8 cellular contexts compared by ENCODE assay signal in the genomic region with DNA sequence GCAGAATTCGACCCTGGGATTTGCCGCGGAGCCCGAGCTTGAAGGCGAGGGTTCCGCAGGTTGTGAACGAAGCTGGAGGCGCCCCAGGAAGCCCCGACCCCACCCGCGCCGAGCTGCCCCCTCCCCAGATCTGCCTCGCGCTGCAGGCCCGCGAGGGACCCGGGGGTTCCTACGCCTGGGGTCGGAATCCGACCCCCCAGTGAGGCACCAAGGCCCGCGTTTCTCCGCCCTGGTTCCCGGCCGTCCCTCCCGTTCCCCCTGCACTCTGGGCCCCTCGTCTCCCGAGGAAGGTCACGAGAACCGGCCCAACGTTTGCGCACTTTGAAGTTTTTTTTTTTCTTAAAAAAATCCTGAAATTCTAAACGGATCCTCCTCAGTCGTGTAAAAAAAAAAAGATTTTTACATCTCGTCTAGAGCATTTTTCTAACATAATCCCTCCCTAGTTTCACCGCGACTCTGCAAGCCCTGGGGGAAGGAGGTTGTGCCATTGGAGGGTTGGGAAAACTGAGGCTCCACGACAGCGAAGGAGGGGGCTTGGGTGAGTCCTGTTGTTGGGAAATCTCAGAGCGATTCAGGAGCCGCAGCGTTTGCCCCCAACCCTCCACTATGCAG. TPM values are rescaled to one million over a fixed set of nuclear protein-coding genes. Genes with fewer than 3 reads are reported as not detected.
DNase-seq lines count a peak whose midpoint lies in the region; ATAC-seq and TF ChIP-seq lines count a peak whose summit lies in the region.

No MANE protein-coding gene starts in this region.

- H3K4me3 ChIP-seq in GM12864 (ENCODE audit: low read depth, low read length) (peak overlapping the region; percentile 59), left ventricle myocardium inferior (peak overlapping the region; percentile 76), MM.1S (ENCODE audit: low read length) (no peak overlapping the region)

- peaks cover 54% of the 10 kb centered on the region for H3K27me3 Mint-ChIP-seq in activated CD4-positive, alpha-beta memory T cell treated with anti-CD3 and anti-CD28 coated beads, Interleukin-2, amount 10 ng/mL, durations not matched to agents 7 days and 5 days

- no peaks in the 10 kb centered on the region for H3K9me3 Mint-ChIP-seq in activated CD4-positive, alpha-beta memory T cell treated with anti-CD3 and anti-CD28 coated beads, Interleukin-2, amount 10 ng/mL, durations not matched to agents 7 days and 5 days

- H3K9me2 ChIP-seq in MM.1S (replicated peaks; ENCODE audit: insufficient read depth, low read length) = no peaks in the 10 kb centered on the region

- H3K9ac ChIP-seq in MM.1S (ENCODE audit: low read length) = no peak overlapping the region

- H2AFZ ChIP-seq in MM.1S (ENCODE audit: low read length) = no peak overlapping the region

- H3K79me2 ChIP-seq in MM.1S (ENCODE audit: low read length) = no peaks in the 10 kb centered on the region

- H3F3A ChIP-seq in MM.1S (ENCODE audit: insufficient read depth, low read length) = no peaks in the 10 kb centered on the region

- H4K20me1 ChIP-seq in MM.1S (ENCODE audit: insufficient read depth, low read length) = no peaks in the 10 kb centered on the region

- H3K9me3 ChIP-seq in left ventricle myocardium inferior (replicated peaks) = no peaks in the 10 kb centered on the region
- H3K9me3 ChIP-seq in MM.1S (replicated peaks; ENCODE audit: insufficient read depth, low read length) = no peaks in the 10 kb centered on the region

- H3K4me1 ChIP-seq in left ventricle myocardium inferior (peaks cover 41% of the 10 kb centered on the region), MM.1S (ENCODE audit: low read length) (no peaks in the 10 kb centered on the region)

- no peak overlapping the region for H3K27ac Mint-ChIP-seq in activated CD4-positive, alpha-beta memory T cell treated with anti-CD3 and anti-CD28 coated beads, Interleukin-2, amount 10 ng/mL, durations not matched to agents 7 days and 5 days

- DNase-seq in GM12864 (ENCODE audit: low read depth) = no peak
- no peak for DNase-seq in activated CD4-positive, alpha-beta memory T cell treated with anti-CD3 and anti-CD28 coated beads, Interleukin-2, amount 10 ng/mL, durations not matched to agents 7 days and 5 days
- no peak for DNase-seq in left ventricle myocardium inferior
- DNase-seq in sciatic nerve (ENCODE audit: low spot score) = no peak
- no peak for DNase-seq in mucosa of gallbladder (ENCODE audit: low spot score)
- no peak for DNase-seq in stimulated activated CD8-positive, alpha-beta memory T cell treated with anti-CD3 and anti-CD28 coated beads, Interleukin-4, amount 100 ng/mL, for 48 hours
- no peak for DNase-seq in MM.1S

- H3K27me3 ChIP-seq in left ventricle myocardium inferior (ENCODE audit: low read depth) (peaks cover 66% of the 10 kb centered on the region), MM.1S (replicated peaks; ENCODE audit: insufficient read depth, low read length) (peaks cover 4% of the 10 kb centered on the region; the same call in 1 of the 2 replicates)

- intact Hi-C loops in left ventricle myocardium inferior (cut with micrococcal nuclease) = no loop called here
- intact Hi-C loops in sciatic nerve (cut with DNase I) = loop anchor here (5.0 kb wide), 1 partner anchor 433 kb away; no protein-coding TSS in a partner anchor

- CTCF ChIA-PET in activated CD4-positive, alpha-beta memory T cell treated with anti-CD3 and anti-CD28 coated beads, Interleukin-2, amount 10 ng/mL, durations not matched to agents 7 days and 5 days (lab: Charles Lee) = interaction anchor here (0.6 to 1.5 kb wide), 2 partner anchors 25 to 37 kb away, joined by 4 to 7 read pairs; no protein-coding TSS in a partner anchor

- peak overlapping the region; percentile 36 for H3K27ac ChIP-seq in left ventricle myocardium inferior (replicated peaks)
- no peak overlapping the region for H3K27ac ChIP-seq in MM.1S (ENCODE audit: low read length)

- peaks cover 4% of the 10 kb centered on the region for H3K4me1 Mint-ChIP-seq in activated CD4-positive, alpha-beta memory T cell treated with anti-CD3 and anti-CD28 coated beads, Interleukin-2, amount 10 ng/mL, durations not matched to agents 7 days and 5 days

- no peak for TF ChIP-seq CTCF in GM12864 (IDR thresholded peaks at IDR 0.05; ENCODE audit: low read depth, low read length, missing control alignments)
- no peak for TF ChIP-seq CTCF in left ventricle myocardium inferior (IDR thresholded peaks at IDR 0.05; ENCODE audit: borderline replicate concordance)
- TF ChIP-seq CTCF in MM.1S (IDR thresholded peaks at IDR 0.05; ENCODE audit: low read length) = no peak

- H3K4me3 Mint-ChIP-seq in activated CD4-positive, alpha-beta memory T cell treated with anti-CD3 and anti-CD28 coated beads, Interleukin-2, amount 10 ng/mL, durations not matched to agents 7 days and 5 days = peak overlapping the region; percentile 44

- H3K36me3 Mint-ChIP-seq in activated CD4-positive, alpha-beta memory T cell treated with anti-CD3 and anti-CD28 coated beads, Interleukin-2, amount 10 ng/mL, durations not matched to agents 7 days and 5 days (ENCODE audit: low read depth) = no peaks in the 10 kb centered on the region

- ATAC-seq in sciatic nerve (peak; percentile 30), HG02759 (IDR thresholded peaks at IDR 0.05; ENCODE audit: unreplicated experiment) (no peak)

- H3K36me3 ChIP-seq in left ventricle myocardium inferior (no peaks in the 10 kb centered on the region), MM.1S (replicated peaks; ENCODE audit: insufficient read depth, low read length) (no peaks in the 10 kb centered on the region)

- POLR2A ChIA-PET in activated CD4-positive, alpha-beta memory T cell treated with anti-CD3 and anti-CD28 coated beads, Interleukin-2, amount 10 ng/mL, durations not matched to agents 7 days and 5 days (lab: Charles Lee) = no interaction called here

- H3K4me2 ChIP-seq in MM.1S (ENCODE audit: low read depth, low read length) = no peak overlapping the region

RNA-seq across cellular contexts. Expression of a gene that starts 0.9 kb away (rescaled TPM):
- total RNA-seq in activated CD4-positive, alpha-beta memory T cell treated with anti-CD3 and anti-CD28 coated beads, Interleukin-2, amount 10 ng/mL, durations not matched to agents 7 days and 5 days = not detected
- 8.4 TPM for total RNA-seq in left ventricle myocardium inferior
- total RNA-seq in sciatic nerve = 39.8 TPM
- 9.4 TPM for total RNA-seq in mucosa of gallbladder
